ENCODE assay signal across 1 cellular context in the genomic region with DNA sequence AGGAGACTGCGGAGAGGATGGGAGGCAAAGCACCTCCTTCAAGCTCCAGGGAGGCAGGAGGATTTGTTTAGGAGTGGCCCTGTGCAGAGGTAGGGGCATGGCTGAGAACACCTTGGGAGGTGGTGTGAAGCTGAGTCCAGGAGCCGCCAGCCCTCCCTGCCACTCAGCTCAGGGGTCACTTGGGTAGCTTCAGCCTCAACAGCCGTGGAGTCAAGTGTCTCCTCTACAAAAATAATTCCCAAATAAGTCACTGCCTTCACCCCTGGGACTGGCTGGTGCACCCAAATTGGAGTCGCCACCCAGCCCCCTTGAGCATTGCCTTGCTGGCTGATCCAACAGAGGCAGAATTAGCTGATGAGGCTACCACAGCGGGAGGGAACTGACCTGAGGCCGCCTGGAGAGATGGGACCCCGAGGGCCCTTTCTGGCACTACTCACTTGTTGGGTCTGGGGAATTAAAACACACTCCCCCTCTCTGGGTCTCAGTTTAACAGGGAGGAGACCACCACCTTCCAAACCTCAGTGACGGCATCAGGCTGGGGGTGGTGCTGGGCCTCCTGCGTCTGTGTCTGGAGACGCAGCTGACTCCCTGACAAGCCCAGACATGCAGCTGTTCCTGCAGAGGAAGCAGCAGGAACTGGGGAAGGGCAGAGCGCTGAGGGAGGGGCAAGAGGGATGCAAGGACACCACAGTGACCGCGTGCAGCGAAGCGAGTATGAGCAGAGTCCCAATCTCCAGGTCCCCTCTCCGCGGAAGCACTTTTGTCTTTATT.
TF ChIP-seq lines count a peak whose summit lies in the region.

No MANE protein-coding gene starts in this region.

TF ChIP-seq in H1, 55 proteins besides CTCF, POLR2A, EP300 and RAD21 (continued from another document):
- TF ChIP-seq KDM4A (IDR thresholded peaks at IDR 0.05; ENCODE audit: low read depth, low read length, severe bottlenecking) = no peak
- TF ChIP-seq TCF12 (IDR thresholded peaks at IDR 0.05; ENCODE audit: low read depth, low read length) = 0 out of 2 replicates have a peak, but pooled peaks have one; percentile 36
- no peak for TF ChIP-seq CBX8 (IDR thresholded peaks at IDR 0.05; ENCODE audit: borderline replicate concordance, low read depth, low read length)
- TF ChIP-seq, protein P1, sequence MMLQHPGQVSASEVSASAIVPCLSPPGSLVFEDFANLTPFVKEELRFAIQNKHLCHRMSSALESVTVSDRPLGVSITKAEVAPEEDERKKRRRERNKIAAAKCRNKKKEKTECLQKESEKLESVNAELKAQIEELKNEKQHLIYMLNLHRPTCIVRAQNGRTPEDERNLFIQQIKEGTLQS (IDR thresholded peaks at IDR 0.05; ENCODE audit: insufficient read depth, low read depth, low read length) = no peak
- TF ChIP-seq JUN (IDR thresholded peaks at IDR 0.05; ENCODE audit: low read depth, low read length) = no peak
- no peak for TF ChIP-seq KDM1A (IDR thresholded peaks at IDR 0.05; ENCODE audit: borderline replicate concordance, low read length)
- TF ChIP-seq ZNF274 (IDR thresholded peaks at IDR 0.05; ENCODE audit: borderline replicate concordance, extremely low read depth, low read length) = no peak
- TF ChIP-seq, protein P2, sequence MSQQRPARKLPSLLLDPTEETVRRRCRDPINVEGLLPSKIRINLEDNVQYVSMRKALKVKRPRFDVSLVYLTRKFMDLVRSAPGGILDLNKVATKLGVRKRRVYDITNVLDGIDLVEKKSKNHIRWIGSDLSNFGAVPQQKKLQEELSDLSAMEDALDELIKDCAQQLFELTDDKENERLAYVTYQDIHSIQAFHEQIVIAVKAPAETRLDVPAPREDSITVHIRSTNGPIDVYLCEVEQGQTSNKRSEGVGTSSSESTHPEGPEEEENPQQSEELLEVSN (IDR thresholded peaks at IDR 0.05) = no peak; the same call in 1 of the 2 replicates
- TF ChIP-seq, protein P3, sequence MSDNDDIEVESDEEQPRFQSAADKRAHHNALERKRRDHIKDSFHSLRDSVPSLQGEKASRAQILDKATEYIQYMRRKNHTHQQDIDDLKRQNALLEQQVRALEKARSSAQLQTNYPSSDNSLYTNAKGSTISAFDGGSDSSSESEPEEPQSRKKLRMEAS (IDR thresholded peaks at IDR 0.05) = peak; percentile 50; the same call in 1 of the 2 replicates
- no peak for TF ChIP-seq FOSL1 (IDR thresholded peaks at IDR 0.05; ENCODE audit: insufficient read depth, low read depth, low read length)
- no peak for TF ChIP-seq EGR1 (IDR thresholded peaks at IDR 0.05; ENCODE audit: borderline replicate concordance, low read depth, low read length)
- no peak for TF ChIP-seq SIX5 (IDR thresholded peaks at IDR 0.05; ENCODE audit: low read depth, low read length)
- no peak for TF ChIP-seq YY1 (IDR thresholded peaks at IDR 0.05; ENCODE audit: low read depth, low read length)
- TF ChIP-seq SIN3A (conservative IDR thresholded peaks at IDR 0.05 in 1 of 2, IDR thresholded peaks at IDR 0.05 in 1 of 2; ENCODE audit: low read depth in 1 of 2, low read length in 2 of 2) = 0 out of 4 replicates have a peak, but pooled peaks of 1 of the 2 experiments have one; percentile 25
- no peak for TF ChIP-seq CBX5 (IDR thresholded peaks at IDR 0.05; ENCODE audit: low read depth, low read length)
- TF ChIP-seq POU5F1 (IDR thresholded peaks at IDR 0.05; ENCODE audit: low read depth, low read length) = no peak
- no peak for TF ChIP-seq RFX5 (IDR thresholded peaks at IDR 0.05; ENCODE audit: borderline replicate concordance, low read depth, low read length)
- TF ChIP-seq RBBP5 (IDR thresholded peaks at IDR 0.05; ENCODE audit: borderline replicate concordance, low read depth, low read length) = no peak
- TF ChIP-seq CTBP2 (IDR thresholded peaks at IDR 0.05; ENCODE audit: borderline replicate concordance, insufficient read depth, insufficient read length, low read length) = no peak
- TF ChIP-seq SP1 (IDR thresholded peaks at IDR 0.05; ENCODE audit: low read depth, low read length) = no peak
- no peak for TF ChIP-seq TEAD4 (IDR thresholded peaks at IDR 0.05; ENCODE audit: low read depth, low read length)
- no peak for TF ChIP-seq BACH1 (IDR thresholded peaks at IDR 0.05; ENCODE audit: low read length)
- TF ChIP-seq, protein P4, sequence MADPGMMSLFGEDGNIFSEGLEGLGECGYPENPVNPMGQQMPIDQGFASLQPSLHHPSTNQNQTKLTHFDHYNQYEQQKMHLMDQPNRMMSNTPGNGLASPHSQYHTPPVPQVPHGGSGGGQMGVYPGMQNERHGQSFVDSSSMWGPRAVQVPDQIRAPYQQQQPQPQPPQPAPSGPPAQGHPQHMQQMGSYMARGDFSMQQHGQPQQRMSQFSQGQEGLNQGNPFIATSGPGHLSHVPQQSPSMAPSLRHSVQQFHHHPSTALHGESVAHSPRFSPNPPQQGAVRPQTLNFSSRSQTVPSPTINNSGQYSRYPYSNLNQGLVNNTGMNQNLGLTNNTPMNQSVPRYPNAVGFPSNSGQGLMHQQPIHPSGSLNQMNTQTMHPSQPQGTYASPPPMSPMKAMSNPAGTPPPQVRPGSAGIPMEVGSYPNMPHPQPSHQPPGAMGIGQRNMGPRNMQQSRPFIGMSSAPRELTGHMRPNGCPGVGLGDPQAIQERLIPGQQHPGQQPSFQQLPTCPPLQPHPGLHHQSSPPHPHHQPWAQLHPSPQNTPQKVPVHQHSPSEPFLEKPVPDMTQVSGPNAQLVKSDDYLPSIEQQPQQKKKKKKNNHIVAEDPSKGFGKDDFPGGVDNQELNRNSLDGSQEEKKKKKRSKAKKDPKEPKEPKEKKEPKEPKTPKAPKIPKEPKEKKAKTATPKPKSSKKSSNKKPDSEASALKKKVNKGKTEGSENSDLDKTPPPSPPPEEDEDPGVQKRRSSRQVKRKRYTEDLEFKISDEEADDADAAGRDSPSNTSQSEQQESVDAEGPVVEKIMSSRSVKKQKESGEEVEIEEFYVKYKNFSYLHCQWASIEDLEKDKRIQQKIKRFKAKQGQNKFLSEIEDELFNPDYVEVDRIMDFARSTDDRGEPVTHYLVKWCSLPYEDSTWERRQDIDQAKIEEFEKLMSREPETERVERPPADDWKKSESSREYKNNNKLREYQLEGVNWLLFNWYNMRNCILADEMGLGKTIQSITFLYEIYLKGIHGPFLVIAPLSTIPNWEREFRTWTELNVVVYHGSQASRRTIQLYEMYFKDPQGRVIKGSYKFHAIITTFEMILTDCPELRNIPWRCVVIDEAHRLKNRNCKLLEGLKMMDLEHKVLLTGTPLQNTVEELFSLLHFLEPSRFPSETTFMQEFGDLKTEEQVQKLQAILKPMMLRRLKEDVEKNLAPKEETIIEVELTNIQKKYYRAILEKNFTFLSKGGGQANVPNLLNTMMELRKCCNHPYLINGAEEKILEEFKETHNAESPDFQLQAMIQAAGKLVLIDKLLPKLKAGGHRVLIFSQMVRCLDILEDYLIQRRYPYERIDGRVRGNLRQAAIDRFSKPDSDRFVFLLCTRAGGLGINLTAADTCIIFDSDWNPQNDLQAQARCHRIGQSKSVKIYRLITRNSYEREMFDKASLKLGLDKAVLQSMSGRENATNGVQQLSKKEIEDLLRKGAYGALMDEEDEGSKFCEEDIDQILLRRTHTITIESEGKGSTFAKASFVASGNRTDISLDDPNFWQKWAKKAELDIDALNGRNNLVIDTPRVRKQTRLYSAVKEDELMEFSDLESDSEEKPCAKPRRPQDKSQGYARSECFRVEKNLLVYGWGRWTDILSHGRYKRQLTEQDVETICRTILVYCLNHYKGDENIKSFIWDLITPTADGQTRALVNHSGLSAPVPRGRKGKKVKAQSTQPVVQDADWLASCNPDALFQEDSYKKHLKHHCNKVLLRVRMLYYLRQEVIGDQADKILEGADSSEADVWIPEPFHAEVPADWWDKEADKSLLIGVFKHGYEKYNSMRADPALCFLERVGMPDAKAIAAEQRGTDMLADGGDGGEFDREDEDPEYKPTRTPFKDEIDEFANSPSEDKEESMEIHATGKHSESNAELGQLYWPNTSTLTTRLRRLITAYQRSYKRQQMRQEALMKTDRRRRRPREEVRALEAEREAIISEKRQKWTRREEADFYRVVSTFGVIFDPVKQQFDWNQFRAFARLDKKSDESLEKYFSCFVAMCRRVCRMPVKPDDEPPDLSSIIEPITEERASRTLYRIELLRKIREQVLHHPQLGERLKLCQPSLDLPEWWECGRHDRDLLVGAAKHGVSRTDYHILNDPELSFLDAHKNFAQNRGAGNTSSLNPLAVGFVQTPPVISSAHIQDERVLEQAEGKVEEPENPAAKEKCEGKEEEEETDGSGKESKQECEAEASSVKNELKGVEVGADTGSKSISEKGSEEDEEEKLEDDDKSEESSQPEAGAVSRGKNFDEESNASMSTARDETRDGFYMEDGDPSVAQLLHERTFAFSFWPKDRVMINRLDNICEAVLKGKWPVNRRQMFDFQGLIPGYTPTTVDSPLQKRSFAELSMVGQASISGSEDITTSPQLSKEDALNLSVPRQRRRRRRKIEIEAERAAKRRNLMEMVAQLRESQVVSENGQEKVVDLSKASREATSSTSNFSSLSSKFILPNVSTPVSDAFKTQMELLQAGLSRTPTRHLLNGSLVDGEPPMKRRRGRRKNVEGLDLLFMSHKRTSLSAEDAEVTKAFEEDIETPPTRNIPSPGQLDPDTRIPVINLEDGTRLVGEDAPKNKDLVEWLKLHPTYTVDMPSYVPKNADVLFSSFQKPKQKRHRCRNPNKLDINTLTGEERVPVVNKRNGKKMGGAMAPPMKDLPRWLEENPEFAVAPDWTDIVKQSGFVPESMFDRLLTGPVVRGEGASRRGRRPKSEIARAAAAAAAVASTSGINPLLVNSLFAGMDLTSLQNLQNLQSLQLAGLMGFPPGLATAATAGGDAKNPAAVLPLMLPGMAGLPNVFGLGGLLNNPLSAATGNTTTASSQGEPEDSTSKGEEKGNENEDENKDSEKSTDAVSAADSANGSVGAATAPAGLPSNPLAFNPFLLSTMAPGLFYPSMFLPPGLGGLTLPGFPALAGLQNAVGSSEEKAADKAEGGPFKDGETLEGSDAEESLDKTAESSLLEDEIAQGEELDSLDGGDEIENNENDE (IDR thresholded peaks at IDR 0.05; ENCODE audit: insufficient replicate concordance, low read length) = no peak
- no peak for TF ChIP-seq SAP30 (IDR thresholded peaks at IDR 0.05; ENCODE audit: insufficient read depth, insufficient replicate concordance, low read length)
